28 cellular contexts compared by ENCODE assay signal in genomic region chr1:166956872-166957271, GRCh38. TPM values are rescaled to one million over a fixed set of nuclear protein-coding genes. Genes with fewer than 3 reads are reported as not detected.
"Had no signal": no experiment of that assay in that cellular context is flagged by ENCODE, and none has a peak within 500 bp of the region (broad histone marks: within the 10 kb centered on the region; RNA-seq: fewer than 3 reads in every experiment).

No MANE protein-coding gene starts in this region.

- H3K27ac ChIP-seq: neural progenitor cell, ovary, parathyroid adenoma, psoas muscle, right lobe of liver, stomach, thoracic aorta, thyroid gland, tibial nerve, upper lobe of left lung, vagina had no signal

- H3K4me3 ChIP-seq: neural progenitor cell, ovary, psoas muscle, right lobe of liver, sigmoid colon, stomach, thoracic aorta, thyroid gland, tibial nerve, upper lobe of left lung, vagina had no signal

- H3K27me3 ChIP-seq: neural progenitor cell, ovary, right lobe of liver, sigmoid colon, thyroid gland, tibial nerve, upper lobe of left lung, vagina had no signal

- H3K4me1 ChIP-seq: parathyroid adenoma, psoas muscle, right lobe of liver, thyroid gland, tibial nerve, upper lobe of left lung, vagina had no signal

- H3K4me2 ChIP-seq: neural progenitor cell had no signal

- H3K4me3 Mint-ChIP-seq: nephron; neural progenitor cell; stimulated activated effector memory CD8-positive, alpha-beta T cell treated with anti-CD3 and anti-CD28 coated beads, Interleukin-12 subunit alpha, Interleukin-12 subunit beta, amount 100 ng/mL, for 72 hours; stimulated activated naive B cell treated with anti-CD40 and anti-IgM and Interleukin-4, amounts not matched to agents 10 μg/mL and 1 μg/mL and 100 μg/mL, for 72 hours; stimulated activated naive CD8-positive, alpha-beta T cell treated with anti-CD3 and anti-CD28 coated beads, Interleukin-15, Interleukin-2, amounts not matched to agents 100 ng/mL and 50 ng/mL, for 24 hours had no signal

- H3K9me3 Mint-ChIP-seq: nephron; stimulated activated effector memory CD8-positive, alpha-beta T cell treated with anti-CD3 and anti-CD28 coated beads, Interleukin-12 subunit alpha, Interleukin-12 subunit beta, amount 100 ng/mL, for 72 hours; stimulated activated naive CD8-positive, alpha-beta T cell treated with anti-CD3 and anti-CD28 coated beads, Interleukin-15, Interleukin-2, amounts not matched to agents 100 ng/mL and 50 ng/mL, for 24 hours had no signal

- DNase-seq: occipital lobe; ovary; posterior cingulate gyrus; psoas muscle; right cardiac atrium; right lobe of liver; sigmoid colon; small intestine; stimulated activated CD4-positive, alpha-beta T cell treated with anti-CD3 and anti-CD28 coated beads, Interleukin-15, amount 100 ng/mL, for 24 hours; stimulated activated CD4-positive, alpha-beta T cell treated with anti-CD3 and anti-CD28 coated beads, Interleukin-2, amount 100 ng/mL, for 24 hours; stimulated activated CD4-positive, alpha-beta T cell treated with anti-CD3 and anti-CD28 coated beads, Interleukin-2, amount 100 ng/mL, for 48 hours; stimulated activated CD4-positive, alpha-beta T cell treated with anti-CD3 and anti-CD28 coated beads, Interleukin-4, amount 100 ng/mL, for 24 hours; stimulated activated naive B cell treated with anti-CD40 and anti-IgM and Interleukin-4, amounts not matched to agents 10 μg/mL and 1 μg/mL and 100 μg/mL, for 72 hours; stimulated activated naive CD4-positive, alpha-beta T cell treated with Interleukin-2 at 50 U/mL for 16 hours; stomach; thyroid gland; trophoblast cell; upper lobe of left lung had no signal

- H2AFZ ChIP-seq: neural progenitor cell, parathyroid adenoma had no signal

- H3K9me3 ChIP-seq: ovary, psoas muscle, right lobe of liver, sigmoid colon, stomach, thoracic aorta, thyroid gland, tibial nerve, upper lobe of left lung, vagina had no signal

- H3K36me3 ChIP-seq: neural progenitor cell, ovary, right lobe of liver, sigmoid colon, stomach, thoracic aorta, thyroid gland, tibial nerve, upper lobe of left lung, vagina had no signal

- H3K36me3 Mint-ChIP-seq: stimulated activated effector memory CD8-positive, alpha-beta T cell treated with anti-CD3 and anti-CD28 coated beads, Interleukin-12 subunit alpha, Interleukin-12 subunit beta, amount 100 ng/mL, for 72 hours; stimulated activated naive B cell treated with anti-CD40 and anti-IgM and Interleukin-4, amounts not matched to agents 10 μg/mL and 1 μg/mL and 100 μg/mL, for 72 hours had no signal

- H3K4me1 Mint-ChIP-seq: stimulated activated effector memory CD8-positive, alpha-beta T cell treated with anti-CD3 and anti-CD28 coated beads, Interleukin-12 subunit alpha, Interleukin-12 subunit beta, amount 100 ng/mL, for 72 hours; stimulated activated naive B cell treated with anti-CD40 and anti-IgM and Interleukin-4, amounts not matched to agents 10 μg/mL and 1 μg/mL and 100 μg/mL, for 72 hours had no signal

- H3K9ac ChIP-seq: neural progenitor cell, parathyroid adenoma had no signal

- H3K79me2 ChIP-seq: parathyroid adenoma had no signal

- ATAC-seq: psoas muscle; right cardiac atrium; right lobe of liver; stimulated activated effector memory CD8-positive, alpha-beta T cell treated with anti-CD3 and anti-CD28 coated beads, Interleukin-12 subunit alpha, Interleukin-12 subunit beta, amount 100 ng/mL, for 72 hours; stimulated activated naive B cell treated with anti-CD40 and anti-IgM and Interleukin-4, amounts not matched to agents 10 μg/mL and 1 μg/mL and 100 μg/mL, for 72 hours had no signal

- H3K27ac Mint-ChIP-seq: nephron; neural progenitor cell; progenitor cell of endocrine pancreas; stimulated activated effector memory CD8-positive, alpha-beta T cell treated with anti-CD3 and anti-CD28 coated beads, Interleukin-12 subunit alpha, Interleukin-12 subunit beta, amount 100 ng/mL, for 72 hours; stimulated activated naive B cell treated with anti-CD40 and anti-IgM and Interleukin-4, amounts not matched to agents 10 μg/mL and 1 μg/mL and 100 μg/mL, for 72 hours; stimulated activated naive CD8-positive, alpha-beta T cell treated with anti-CD3 and anti-CD28 coated beads, Interleukin-15, Interleukin-2, amounts not matched to agents 100 ng/mL and 50 ng/mL, for 24 hours had no signal

RNA-seq across cellular contexts. Expression of gene MAEL, which starts 32.2 kb away (rescaled TPM):
- total RNA-seq: osteoblast, progenitor cell of endocrine pancreas, psoas muscle, thoracic aorta, upper lobe of left lung, vagina had no signal
